16 cellular contexts compared by ENCODE assay signal in the genomic region with DNA sequence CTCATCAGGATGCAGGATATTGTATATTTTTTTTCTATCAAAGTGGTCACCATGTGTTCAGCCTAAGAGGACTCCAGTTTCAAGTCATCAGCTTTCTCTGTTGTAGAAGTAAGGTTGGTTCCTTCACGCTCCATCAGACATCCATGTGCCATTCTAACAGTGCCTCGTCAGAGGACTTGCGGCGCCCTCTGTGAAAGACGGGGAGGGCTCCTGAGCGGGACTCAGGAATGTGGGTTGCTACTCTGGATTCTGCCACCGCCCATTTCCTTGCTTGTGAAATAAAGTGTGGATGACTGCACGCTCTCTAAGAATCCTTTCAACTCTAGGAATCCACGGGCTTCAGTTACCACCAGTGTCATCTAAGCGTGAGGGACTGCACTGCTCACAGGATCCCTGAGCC.
"Had no signal": no experiment of that assay in that cellular context is flagged by ENCODE, and none has a peak within 500 bp of the region (broad histone marks: within the 10 kb centered on the region; RNA-seq: fewer than 3 reads in every experiment).

No MANE protein-coding gene starts in this region.

- H3K27ac Mint-ChIP-seq: activated CD4-positive, alpha-beta T cell treated with anti-CD3 and anti-CD28 coated beads, Interleukin-2, amount 10 ng/mL, durations not matched to agents 7 days and 5 days; activated naive CD4-positive, alpha-beta T cell treated with anti-CD3 and anti-CD28 coated beads, Interleukin-2, amount 10 ng/mL, durations not matched to agents 7 days and 5 days; activated T-helper 2 cell treated with anti-CD3 and anti-CD28 coated beads, Interferon-gamma antibody, Interleukin-2, Interleukin-4, amounts not matched to agents 10 μg/mL and 5 μg/mL and 100 μg/mL, durations not matched to agents 14 hours and 24 hours and 36 hours; endodermal cell; nephron had no signal

- H3K4me3 Mint-ChIP-seq: activated CD4-positive, alpha-beta T cell treated with anti-CD3 and anti-CD28 coated beads, Interleukin-2, amount 10 ng/mL, durations not matched to agents 7 days and 5 days; activated naive CD4-positive, alpha-beta T cell treated with anti-CD3 and anti-CD28 coated beads, Interleukin-2, amount 10 ng/mL, durations not matched to agents 7 days and 5 days; endodermal cell; nephron had no signal

- ATAC-seq: left ventricle myocardium superior had no signal

- H3K4me1 Mint-ChIP-seq: activated CD4-positive, alpha-beta T cell treated with anti-CD3 and anti-CD28 coated beads, Interleukin-2, amount 10 ng/mL, durations not matched to agents 7 days and 5 days; activated naive CD4-positive, alpha-beta T cell treated with anti-CD3 and anti-CD28 coated beads, Interleukin-2, amount 10 ng/mL, durations not matched to agents 7 days and 5 days had no signal

- H3K27me3 Mint-ChIP-seq: activated CD4-positive, alpha-beta T cell treated with anti-CD3 and anti-CD28 coated beads, Interleukin-2, amount 10 ng/mL, durations not matched to agents 7 days and 5 days; activated naive CD4-positive, alpha-beta T cell treated with anti-CD3 and anti-CD28 coated beads, Interleukin-2, amount 10 ng/mL, durations not matched to agents 7 days and 5 days had no signal

- DNase-seq: activated CD4-positive, alpha-beta T cell treated with anti-CD3 and anti-CD28 coated beads, Interleukin-2, amount 10 ng/mL, durations not matched to agents 7 days and 5 days; activated CD4-positive, CD25-positive, alpha-beta regulatory T cell; activated naive CD4-positive, alpha-beta T cell treated with anti-CD3 and anti-CD28 coated beads, Interleukin-2, amount 10 ng/mL, durations not matched to agents 7 days and 5 days; activated T-cell treated with anti-CD3 and anti-CD28 coated beads for 4 hours; amygdala; dermis blood vessel endothelial cell; endodermal cell; glutamatergic neuron; left ventricle myocardium superior; mesenchymal stem cell; ovary; stimulated activated CD4-positive, alpha-beta T cell treated with anti-CD3 and anti-CD28 coated beads, Interleukin-15, amount 100 ng/mL, for 24 hours; stimulated activated CD4-positive, alpha-beta T cell treated with anti-CD3 and anti-CD28 coated beads, Interleukin-4, amount 100 ng/mL, for 24 hours; stomach had no signal
